In genomic region chr4:145930592-145930991, GRCh38 we compare ENCODE assay signal across 1 cellular context.
TF ChIP-seq lines count a peak whose summit lies in the region.

No MANE protein-coding gene starts in this region.

TF ChIP-seq in SK-N-SH treated with all-trans-retinoic acid at 6 μM for 48 hours, 23 proteins besides CTCF, POLR2A, EP300 and RAD21 (continued from another document):
- TF ChIP-seq, protein P1, sequence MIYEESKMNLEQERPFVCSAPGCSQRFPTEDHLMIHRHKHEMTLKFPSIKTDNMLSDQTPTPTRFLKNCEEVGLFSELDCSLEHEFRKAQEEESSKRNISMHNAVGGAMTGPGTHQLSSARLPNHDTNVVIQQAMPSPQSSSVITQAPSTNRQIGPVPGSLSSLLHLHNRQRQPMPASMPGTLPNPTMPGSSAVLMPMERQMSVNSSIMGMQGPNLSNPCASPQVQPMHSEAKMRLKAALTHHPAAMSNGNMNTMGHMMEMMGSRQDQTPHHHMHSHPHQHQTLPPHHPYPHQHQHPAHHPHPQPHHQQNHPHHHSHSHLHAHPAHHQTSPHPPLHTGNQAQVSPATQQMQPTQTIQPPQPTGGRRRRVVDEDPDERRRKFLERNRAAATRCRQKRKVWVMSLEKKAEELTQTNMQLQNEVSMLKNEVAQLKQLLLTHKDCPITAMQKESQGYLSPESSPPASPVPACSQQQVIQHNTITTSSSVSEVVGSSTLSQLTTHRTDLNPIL (CRISPR knock-in tag; IDR thresholded peaks at IDR 0.05; ENCODE audit: low read depth), result no peak
- TF ChIP-seq ESRRG (CRISPR knock-in tag; IDR thresholded peaks at IDR 0.05) (no peak), PPARA (CRISPR knock-in tag; IDR thresholded peaks at IDR 0.05; ENCODE audit: borderline replicate concordance) (no peak), OSR1 (CRISPR knock-in tag; IDR thresholded peaks at IDR 0.05) (no peak), ZFP3 (CRISPR knock-in tag; IDR thresholded peaks at IDR 0.05) (no peak), RARB (CRISPR knock-in tag; IDR thresholded peaks at IDR 0.05) (no peak), ISL1 (CRISPR knock-in tag; IDR thresholded peaks at IDR 0.05) (no peak)
